In the genomic region with DNA sequence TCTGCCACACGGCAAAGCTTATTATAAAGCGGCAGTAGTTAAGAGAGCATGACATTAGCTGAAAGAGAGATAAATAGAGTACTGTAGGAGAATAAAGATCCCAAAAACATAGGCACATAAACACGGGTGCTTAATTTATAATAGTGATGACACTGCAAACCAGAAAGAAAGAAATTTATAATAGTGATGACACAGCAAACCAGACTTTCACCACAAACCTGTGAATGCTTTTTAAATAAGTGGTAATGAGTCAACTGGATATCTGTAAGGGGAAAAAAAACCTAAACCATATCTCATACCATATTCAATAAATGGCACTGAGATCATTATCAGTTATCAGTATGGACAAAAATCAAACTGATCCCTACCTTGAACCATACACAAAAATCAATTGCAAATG, we compare ENCODE assay signal across 21 cellular contexts.
"Had no signal": no experiment of that assay in that cellular context is flagged by ENCODE, and none has a peak within 500 bp of the region (broad histone marks: within the 10 kb centered on the region; RNA-seq: fewer than 3 reads in every experiment).

No MANE protein-coding gene starts in this region.

- H3K27ac ChIP-seq: colonic mucosa, heart left ventricle, neutrophil, pancreas, thyroid gland, VCaP had no signal

- H3K4me1 ChIP-seq: colonic mucosa, heart left ventricle, pancreas, thyroid gland had no signal

- DNase-seq: activated CD4-positive, alpha-beta memory T cell treated with anti-CD3 and anti-CD28 coated beads, Interleukin-2, amount 10 ng/mL, durations not matched to agents 7 days and 5 days; activated CD8-positive, alpha-beta memory T cell treated with anti-CD3 and anti-CD28 coated beads, Interleukin-2, amount 10 ng/mL, durations not matched to agents 7 days and 5 days; activated naive CD4-positive, alpha-beta T cell treated with Interleukin-2 at 50 U/mL for 16 hours; activated naive CD8-positive, alpha-beta T cell treated with anti-CD3 and anti-CD28 coated beads, Interleukin-2, amount 10 ng/mL, durations not matched to agents 7 days and 5 days; colonic mucosa; endodermal cell; heart left ventricle; left cardiac atrium; mesendoderm; pancreas; stimulated activated CD4-positive, alpha-beta T cell treated with anti-CD3 and anti-CD28 coated beads, Interleukin-12 subunit alpha, Interleukin-12 subunit beta, amount 100 ng/mL, for 4 hours; stimulated activated CD4-positive, alpha-beta T cell treated with anti-CD3 and anti-CD28 coated beads, Interleukin-1b, Interleukin-23, amount 100 ng/mL, for 48 hours; stimulated activated CD8-positive, alpha-beta memory T cell treated with anti-CD3 and anti-CD28 coated beads, Interleukin-4, amount 100 ng/mL, for 48 hours; stimulated activated naive CD4-positive, alpha-beta T cell treated with Interleukin-2 at 50 U/mL for 16 hours; thyroid gland had no signal

- H3K27me3 Mint-ChIP-seq: activated CD4-positive, alpha-beta memory T cell treated with anti-CD3 and anti-CD28 coated beads, Interleukin-2, amount 10 ng/mL, durations not matched to agents 7 days and 5 days; activated CD8-positive, alpha-beta memory T cell treated with anti-CD3 and anti-CD28 coated beads, Interleukin-2, amount 10 ng/mL, durations not matched to agents 7 days and 5 days; activated naive CD8-positive, alpha-beta T cell treated with anti-CD3 and anti-CD28 coated beads, Interleukin-2, amount 10 ng/mL, durations not matched to agents 7 days and 5 days; central memory CD8-positive, alpha-beta T cell; natural killer cell treated with Interleukin-12 subunit alpha and Interleukin-12 subunit beta and Interleukin-15 and Interleukin-18, amount 100 ng/mL, for 72 hours had no signal

- H3K27ac Mint-ChIP-seq: activated CD4-positive, alpha-beta memory T cell treated with anti-CD3 and anti-CD28 coated beads, Interleukin-2, amount 10 ng/mL, durations not matched to agents 7 days and 5 days; activated CD8-positive, alpha-beta memory T cell treated with anti-CD3 and anti-CD28 coated beads, Interleukin-2, amount 10 ng/mL, durations not matched to agents 7 days and 5 days; activated naive CD8-positive, alpha-beta T cell treated with anti-CD3 and anti-CD28 coated beads, Interleukin-2, amount 10 ng/mL, durations not matched to agents 7 days and 5 days; endodermal cell; natural killer cell treated with Interleukin-12 subunit alpha and Interleukin-12 subunit beta and Interleukin-15 and Interleukin-18, amount 100 ng/mL, for 72 hours; T-helper 1 cell treated with Interleukin-12 subunit alpha and Interleukin-12 subunit beta and Interleukin-4 antibody, amounts not matched to agents 30 μg/mL and 1 μg/mL, for 36 hours had no signal

- ATAC-seq: activated CD8-positive, alpha-beta memory T cell treated with anti-CD3 and anti-CD28 coated beads, Interleukin-2, amount 10 ng/mL, durations not matched to agents 7 days and 5 days; heart left ventricle; left cardiac atrium; natural killer cell treated with Interleukin-12 subunit alpha and Interleukin-12 subunit beta and Interleukin-15 and Interleukin-18, amount 100 ng/mL, for 72 hours; pancreas had no signal

- H3K4me3 Mint-ChIP-seq: activated CD4-positive, alpha-beta memory T cell treated with anti-CD3 and anti-CD28 coated beads, Interleukin-2, amount 10 ng/mL, durations not matched to agents 7 days and 5 days; activated CD8-positive, alpha-beta memory T cell treated with anti-CD3 and anti-CD28 coated beads, Interleukin-2, amount 10 ng/mL, durations not matched to agents 7 days and 5 days; activated naive CD8-positive, alpha-beta T cell treated with anti-CD3 and anti-CD28 coated beads, Interleukin-2, amount 10 ng/mL, durations not matched to agents 7 days and 5 days; central memory CD8-positive, alpha-beta T cell; endodermal cell; natural killer cell treated with Interleukin-12 subunit alpha and Interleukin-12 subunit beta and Interleukin-15 and Interleukin-18, amount 100 ng/mL, for 72 hours; T-helper 1 cell treated with Interleukin-12 subunit alpha and Interleukin-12 subunit beta and Interleukin-4 antibody, amounts not matched to agents 30 μg/mL and 1 μg/mL, for 36 hours had no signal

- H3K9me3 Mint-ChIP-seq: activated CD4-positive, alpha-beta memory T cell treated with anti-CD3 and anti-CD28 coated beads, Interleukin-2, amount 10 ng/mL, durations not matched to agents 7 days and 5 days; activated naive CD8-positive, alpha-beta T cell treated with anti-CD3 and anti-CD28 coated beads, Interleukin-2, amount 10 ng/mL, durations not matched to agents 7 days and 5 days; central memory CD8-positive, alpha-beta T cell; endodermal cell; natural killer cell treated with Interleukin-12 subunit alpha and Interleukin-12 subunit beta and Interleukin-15 and Interleukin-18, amount 100 ng/mL, for 72 hours; T-helper 1 cell treated with Interleukin-12 subunit alpha and Interleukin-12 subunit beta and Interleukin-4 antibody, amounts not matched to agents 30 μg/mL and 1 μg/mL, for 36 hours had no signal

- H3K4me1 Mint-ChIP-seq: activated naive CD8-positive, alpha-beta T cell treated with anti-CD3 and anti-CD28 coated beads, Interleukin-2, amount 10 ng/mL, durations not matched to agents 7 days and 5 days; central memory CD8-positive, alpha-beta T cell; endodermal cell had no signal

- H3K36me3 ChIP-seq: colonic mucosa, neutrophil, thyroid gland had no signal

- H3K27me3 ChIP-seq: colonic mucosa, heart left ventricle, neutrophil, pancreas, thyroid gland had no signal

- H3K4me3 ChIP-seq: colonic mucosa, heart left ventricle, pancreas, thyroid gland had no signal

- H3K9me3 ChIP-seq: colonic mucosa, neutrophil, pancreas, thyroid gland had no signal

- FAIRE-seq: frontal cortex, pancreas had no signal
